In genomic region chr22:46922037-46922436, GRCh38 we compare ENCODE assay signal across 22 cellular contexts.
DNase-seq lines count a peak whose midpoint lies in the region; ATAC-seq, FAIRE-seq and TF ChIP-seq lines count a peak whose summit lies in the region.
"Had no signal": no experiment of that assay in that cellular context is flagged by ENCODE, and none has a peak within 500 bp of the region (broad histone marks: within the 10 kb centered on the region; RNA-seq: fewer than 3 reads in every experiment).

No MANE protein-coding gene starts in this region.

- BruUV-seq in HepG2 (replicated peaks; lab: Mats Ljungman, UMichigan) (no TSS peak), K562 (replicated peaks; lab: Mats Ljungman, UMichigan) (no TSS peak)

- H3K9me3 ChIP-seq in HepG2 (ENCODE audit: low read length) (no peaks in the 10 kb centered on the region), right lobe of liver (no peaks in the 10 kb centered on the region), K562 (replicated peaks; ENCODE audit: control insufficient read depth, insufficient read depth, low read depth, low read length) (no peaks in the 10 kb centered on the region)

- no peaks in the 10 kb centered on the region for H3K4me1 ChIP-seq in HepG2 (ENCODE audit: insufficient read depth, low read length)
- no peaks in the 10 kb centered on the region for H3K4me1 ChIP-seq in right lobe of liver
- H3K4me1 ChIP-seq in K562 (replicated peaks in 1 of 2; ENCODE audit: control insufficient read depth in 2 of 2, insufficient read depth in 2 of 2, low read length in 2 of 2): no peaks in the 10 kb centered on the region
- H3K4me1 ChIP-seq: A549 had no signal

- POLR2A ChIA-PET in HepG2 (lab: Yijun Ruan, JAX): no interaction called here
- POLR2A ChIA-PET in K562 (lab: Yijun Ruan, JAX): no interaction called here

- H3K79me2 ChIP-seq in HepG2 (ENCODE audit: insufficient read depth, low read length) (no peaks in the 10 kb centered on the region), K562 (ENCODE audit: control insufficient read depth, insufficient read depth, low read length) (no peaks in the 10 kb centered on the region)

- no peak for DNase-seq in HepG2 (ENCODE audit: low spot score)
- no peak for DNase-seq in right lobe of liver
- no peak for DNase-seq in GM19239 (ENCODE audit: insufficient read length, low spot score)
- no peak for DNase-seq in K562 (ENCODE audit: extremely low read depth in 1 of 4, low spot score in 3 of 4)
- no peak for DNase-seq in 8988T
- DNase-seq in G401 (ENCODE audit: low spot score): no peak
- DNase-seq: AML-193; CD4-positive, alpha-beta T cell; CD8-positive, alpha-beta memory T cell; COR-L47; DMS 273 treated with DMSO at 0.1 percent for 48 hours; DMS153; DMS53; DMS79; DND-41; EL; GF-D8 had no signal

- intact Hi-C loops in HepG2 (cut with micrococcal nuclease; ENCODE audit: unreplicated experiment): no loop called here
- intact Hi-C loops in right lobe of liver (cut with DNase I): no loop called here
- intact Hi-C loops in K562 (cut with micrococcal nuclease): no loop called here

- in situ Hi-C loops in HepG2 (cut with HindIII; ENCODE audit: extremely low pct_ligation_motif_present, low pct_unique_long_range_greater_than_20kb): no loop called here
- in situ Hi-C loops in K562 (cut with MboI): no loop called here
- in situ Hi-C loops in G401 (cut with HindIII; ENCODE audit: low sequenced_read_pairs): no loop called here

- H3K27me3 ChIP-seq in HepG2 (ENCODE audit: control insufficient read depth in 1 of 2, insufficient read depth in 2 of 2, low read length in 2 of 2) (no peaks in the 10 kb centered on the region), right lobe of liver (no peaks in the 10 kb centered on the region), K562 (ENCODE audit: control insufficient read depth in 2 of 2, insufficient read depth in 2 of 2, low read length in 2 of 2) (no peaks in the 10 kb centered on the region)
- H3K27me3 ChIP-seq: BLaER1 treated with 17β-estradiol and CSF1 and Interleukin-3, amounts not matched to agents 10 nM and 100 nM had no signal

- H3K9ac ChIP-seq in HepG2 (ENCODE audit: insufficient read depth, low read depth, low read length): no peak overlapping the region
- no peak overlapping the region for H3K9ac ChIP-seq in K562 (ENCODE audit: insufficient read depth in 1 of 2, low read depth in 2 of 2, low read length in 2 of 2)
- H3K9ac ChIP-seq: BLaER1 treated with 17β-estradiol and CSF1 and Interleukin-3, amounts not matched to agents 10 nM and 100 nM had no signal

- no peak for FAIRE-seq in HepG2 (lab: Jason Lieb, UNC)
- peak; percentile 11 for FAIRE-seq in GM19239 (lab: Jason Lieb, UNC)
- FAIRE-seq in K562 (lab: Jason Lieb, UNC): no peak
- FAIRE-seq: A549, G401.6, GM12891 had no signal

- H2AFZ ChIP-seq in HepG2 (ENCODE audit: low read length): no peak overlapping the region
- H2AFZ ChIP-seq in K562 (ENCODE audit: low read depth, low read length): no peak overlapping the region

- no peak for TF ChIP-seq CTCF in HepG2 (CRISPR knock-in tag; IDR thresholded peaks at IDR 0.05)
- no peak for TF ChIP-seq CTCF in right lobe of liver (IDR thresholded peaks at IDR 0.05)
- TF ChIP-seq CTCF in K562 (IDR thresholded peaks at IDR 0.05 in 2 of 3, conservative IDR thresholded peaks at IDR 0.05 in 1 of 3; ENCODE audit: insufficient read depth in 2 of 3, low read depth in 1 of 3, low read length in 3 of 3): no peak

- H3K36me3 ChIP-seq in HepG2 (replicated peaks in 1 of 2; ENCODE audit: control insufficient read depth in 1 of 2, insufficient read depth in 2 of 2, low read length in 2 of 2) (peaks cover 6 to 18% of the 10 kb centered on the region in 2 experiments; a peak in 4 of 5 replicates), right lobe of liver (no peaks in the 10 kb centered on the region), K562 (ENCODE audit: control insufficient read depth, insufficient read depth, low read length) (no peaks in the 10 kb centered on the region)

- H3K4me2 ChIP-seq in HepG2 (ENCODE audit: low read depth, low read length) (no peak overlapping the region), K562 (ENCODE audit: insufficient read depth, low read length) (no peak overlapping the region)
- H3K4me2 ChIP-seq: A549; BLaER1 treated with 17β-estradiol and CSF1 and Interleukin-3, amounts not matched to agents 10 nM and 100 nM had no signal

- no peaks in the 10 kb centered on the region for H3K9me1 ChIP-seq in K562 (ENCODE audit: control insufficient read depth, insufficient read depth, low read length)

- TF ChIP-seq RAD21 in HepG2 (CRISPR knock-in tag; IDR thresholded peaks at IDR 0.05) (no peak), K562 (CRISPR knock-in tag; conservative IDR thresholded peaks at IDR 0.05 in 1 of 2, IDR thresholded peaks at IDR 0.05 in 1 of 2) (no peak)

- TF ChIP-seq EP300 in HepG2 (IDR thresholded peaks at IDR 0.05; ENCODE audit: low read depth in 2 of 2, low read length in 2 of 2): no peak
- TF ChIP-seq EP300 in HepG2 (CRISPR knock-in tag; IDR thresholded peaks at IDR 0.05; ENCODE audit: borderline replicate concordance): no peak
- no peak for TF ChIP-seq EP300 in K562 (IDR thresholded peaks at IDR 0.05; ENCODE audit: low read length)

- H4K20me1 ChIP-seq in HepG2 (ENCODE audit: insufficient read depth, low read length) (no peaks in the 10 kb centered on the region), K562 (replicated peaks; ENCODE audit: control insufficient read depth, insufficient read depth, low read length) (no peaks in the 10 kb centered on the region)

- CTCF ChIA-PET in HepG2 (lab: Yijun Ruan, JAX; ENCODE audit: low intra/inter-chr PET ratio, low total read pairs) (no interaction called here), K562 (lab: Yijun Ruan, JAX; ENCODE audit: low intra/inter-chr PET ratio) (no interaction called here)

- no peak for ATAC-seq in HepG2
- ATAC-seq in right lobe of liver: no peak
- no peak for ATAC-seq in K562
- ATAC-seq: A549 had no signal

- H3K27ac ChIP-seq in HepG2 (ENCODE audit: extremely low read length, insufficient read depth, low read length) (no peak overlapping the region), right lobe of liver (no peak overlapping the region), K562 (ENCODE audit: extremely low read depth, low read depth, low read length) (no peak overlapping the region)
- H3K27ac ChIP-seq: A549; BLaER1 treated with 17β-estradiol and CSF1 and Interleukin-3, amounts not matched to agents 10 nM and 100 nM; C4-2B had no signal

- H3K4me3 ChIP-seq in HepG2 (replicated peaks in 1 of 3; ENCODE audit: insufficient read depth in 1 of 3, low read depth in 2 of 3, low read length in 3 of 3): no peak overlapping the region
- H3K4me3 ChIP-seq in right lobe of liver: no peak overlapping the region
- H3K4me3 ChIP-seq in K562: no peak overlapping the region
- H3K4me3 ChIP-seq: A549; BLaER1 treated with 17β-estradiol and CSF1 and Interleukin-3, amounts not matched to agents 10 nM and 100 nM had no signal

- TF ChIP-seq POLR2A in HepG2 (IDR thresholded peaks at IDR 0.05; ENCODE audit: insufficient read depth in 1 of 2, low read depth in 2 of 2, low read length in 2 of 2) (no peak), right lobe of liver (IDR thresholded peaks at IDR 0.05) (no peak), K562 (conservative IDR thresholded peaks at IDR 0.05) (no peak)

TF ChIP-seq in HepG2, 621 proteins besides CTCF, POLR2A, EP300 and RAD21:
- TF ChIP-seq ZNF280D (CRISPR knock-in tag; IDR thresholded peaks at IDR 0.05) (0 out of 2 replicates have a peak, but pooled peaks have one; percentile 39), MBD4 (IDR thresholded peaks at IDR 0.05; ENCODE audit: borderline replicate concordance, low read length) (no peak)

TF ChIP-seq in K562, 482 proteins besides CTCF, POLR2A, EP300 and RAD21:
- no peak for TF ChIP-seq CHCHD3 (CRISPR knock-in tag; IDR thresholded peaks at IDR 0.05)
- TF ChIP-seq RBM25 (IDR thresholded peaks at IDR 0.05; ENCODE audit: low read depth, low read length, severe bottlenecking): peak; percentile 26
